ENCODE assay signal across 8 cellular contexts in genomic region chr1:168082008-168082876, GRCh38. TPM values are rescaled to one million over a fixed set of nuclear protein-coding genes. Genes with fewer than 3 reads are reported as not detected.
DNase-seq lines count a peak whose midpoint lies in the region; ATAC-seq and TF ChIP-seq lines count a peak whose summit lies in the region.

No MANE protein-coding gene starts in this region.

- POLR2A ChIA-PET in T-cell (lab: Charles Lee) = interaction anchor here in 1 of 2 donors (0.5 kb wide), 1 partner anchor 344 kb away, joined by 4 read pairs; no protein-coding TSS in a partner anchor

- ATAC-seq in GM18505 (IDR thresholded peaks at IDR 0.05; ENCODE audit: unreplicated experiment) (peak; percentile 82), HG02885 (IDR thresholded peaks at IDR 0.05; ENCODE audit: poor library complexity, unreplicated experiment) (peak; percentile 87), T-cell (replicated peaks in 1 of 4) (peak; percentile 82 to 89 (median 88)), left ventricle myocardium superior (peak; percentile 62), sciatic nerve (peak; percentile 68)

- TF ChIP-seq CTCF in 22Rv1 (IDR thresholded peaks at IDR 0.05) = peak; percentile 99
- peak; percentile 73 to 89 (median 88) for TF ChIP-seq CTCF in adrenal gland (IDR thresholded peaks at IDR 0.05)

- peaks cover 3 to 46% of the 10 kb centered on the region in 2 donors for H3K4me1 ChIP-seq in adrenal gland (replicated peaks in 1 of 2)

- no peaks in the 10 kb centered on the region for H3K27me3 ChIP-seq in adrenal gland

- no peaks in the 10 kb centered on the region for H3K9me3 ChIP-seq in adrenal gland (replicated peaks in 1 of 3)

- H3K27ac ChIP-seq in 22Rv1 (no peak overlapping the region), adrenal gland (peak overlapping the region in 3 of 5 donors; percentile 11 to 84 (median 59))

- H3K27ac Mint-ChIP-seq in T-cell = peak overlapping the region in 1 of 2 donors; percentile 53

- WGBS in adrenal gland, 4 donors = 50 to 54% (median 51%) methylated on average over 8 of the region's 8 CpGs

- no peak overlapping the region for H3K4me3 ChIP-seq in adrenal gland

- intact Hi-C loops in adrenal gland (cut with DNase I) = loop anchor here in 1 of 2 donors (10.0 kb wide), 2 partner anchors 63 to 357 kb away; partner anchors contain the start of gene MPZL1
- intact Hi-C loops in left ventricle myocardium superior (cut with micrococcal nuclease) = loop anchor here (10.0 kb wide), 1 partner anchor 63 kb away; no protein-coding TSS in a partner anchor
- intact Hi-C loops in sciatic nerve (cut with DNase I) = no loop called here

- no peaks in the 10 kb centered on the region for H3K9me3 Mint-ChIP-seq in T-cell

- DNase-seq in NCI-H146 (lab: John Stamatoyannopoulos, UW) = peak; percentile 60
- DNase-seq in T-cell = peak; percentile 8 to 66 (median 47)
- peak; percentile 76 to 94 (median 84) for DNase-seq in adrenal gland
- peak; percentile 73 for DNase-seq in left ventricle myocardium superior
- DNase-seq in sciatic nerve (ENCODE audit: low spot score) = peak; percentile 82

- H3K4me1 Mint-ChIP-seq in T-cell = peaks cover 2 to 5% (median 2%) of the 10 kb centered on the region in 3 donors

- H3K36me3 ChIP-seq in adrenal gland (replicated peaks in 1 of 2) = peaks cover 0 to 5% of the 10 kb centered on the region in 2 donors

- no peak for TF ChIP-seq POLR2A in GM18505 (IDR thresholded peaks at IDR 0.05; ENCODE audit: borderline replicate concordance, extremely low read depth, insufficient read depth, insufficient read length)
- no peak for TF ChIP-seq POLR2A in adrenal gland (IDR thresholded peaks at IDR 0.05)

- H3K36me3 Mint-ChIP-seq in T-cell = no peaks in the 10 kb centered on the region

- no peaks in the 10 kb centered on the region for H3K27me3 Mint-ChIP-seq in T-cell

- no peak overlapping the region for H3K4me3 Mint-ChIP-seq in T-cell

- CTCF ChIA-PET in T-cell (lab: Charles Lee) = interaction anchor here (0.5 to 1.3 kb wide), 25 partner anchors 9 to 1266 kb away, joined by 3 to 10 read pairs (median 4); partner anchors contain the start of genes DCAF6 (in 1 of the 2) and MPC2 (in 1 of the 2)

RNA-seq across cellular contexts. Expression of gene GPR161, which starts 54.5 kb away (rescaled TPM):
- total RNA-seq in T-cell = under 1 TPM; 0.09 to 0.39 (median 0.29) TPM
- 1 to 10 TPM; 1.9 to 4.8 (median 3.5) TPM for total RNA-seq in adrenal gland
- 1 to 10 TPM in 2 of 3 donors, under 1 TPM in 1; 0.75 to 1.9 (median 1.9) TPM for polyA plus RNA-seq in adrenal gland
- total RNA-seq in left ventricle myocardium superior = 3.0 TPM
- total RNA-seq in sciatic nerve = 10.7 TPM
